In the genomic region with DNA sequence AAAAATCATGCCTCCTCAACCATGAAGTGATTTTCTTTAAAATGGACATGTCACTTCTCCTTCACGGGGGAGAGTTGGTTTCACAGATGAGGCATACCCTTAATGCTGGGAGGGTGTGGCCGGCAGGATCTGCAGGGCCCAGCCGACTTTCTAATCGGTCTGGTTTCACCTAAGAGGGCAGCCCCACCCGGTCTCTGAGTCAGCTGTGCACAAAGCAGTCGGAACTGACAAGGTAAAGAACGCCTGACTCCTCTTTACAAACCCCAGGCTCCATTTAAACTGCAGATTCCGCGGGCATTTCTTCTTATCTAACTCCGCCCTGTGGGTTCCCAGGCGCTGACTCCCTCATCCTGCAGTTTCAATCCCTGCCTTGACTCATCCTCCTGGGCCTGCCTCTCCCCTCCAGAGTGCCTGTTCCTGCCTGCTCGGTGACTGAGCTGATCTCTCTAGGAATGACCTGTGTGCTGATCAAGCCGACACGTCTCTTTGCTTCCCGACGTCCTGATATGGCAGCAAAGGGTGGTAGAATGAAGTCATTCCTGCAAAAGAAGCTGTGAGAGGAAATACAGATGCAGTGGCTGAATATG, we compare ENCODE assay signal across 9 cellular contexts.
DNase-seq lines count a peak whose midpoint lies in the region; ATAC-seq and TF ChIP-seq lines count a peak whose summit lies in the region.
"Had no signal": no experiment of that assay in that cellular context is flagged by ENCODE, and none has a peak within 500 bp of the region (broad histone marks: within the 10 kb centered on the region; RNA-seq: fewer than 3 reads in every experiment).

No MANE protein-coding gene starts in this region.

- H3K36me3 Mint-ChIP-seq in HFFc6 (ENCODE audit: low read depth) (no peaks in the 10 kb centered on the region), activated B cell treated with CpG ODN at 0.5 μM for 24 hours (ENCODE audit: low read depth) (no peaks in the 10 kb centered on the region)
- H3K36me3 Mint-ChIP-seq in activated T-cell treated with anti-CD3 and anti-CD28 coated beads, Interleukin-2, amount 50 U/mL, for 72 hours (ENCODE audit: insufficient read depth in 2 of 2), result no peaks in the 10 kb centered on the region
- H3K36me3 Mint-ChIP-seq: activated naive CD8-positive, alpha-beta T cell had no signal

- DNase-seq in AG08395 (ENCODE audit: low spot score) (peak; percentile 96), HFFc6 (peak; percentile 85), activated B cell treated with CpG ODN at 0.5 μM for 24 hours (no peak), islet precursor cell (peak; percentile 99), ureter (ENCODE audit: low spot score) (peak; percentile 49)
- no peak for DNase-seq in stimulated activated CD4-positive, alpha-beta T cell treated with anti-CD3 and anti-CD28 coated beads, Interleukin-12 subunit alpha, Interleukin-12 subunit beta, amount 100 ng/mL, for 4 hours
- DNase-seq in activated T-cell treated with anti-CD3 and anti-CD28 coated beads, Interleukin-2, amount 50 U/mL, for 72 hours, result no peak

- peak; percentile 71 for ATAC-seq in activated B cell treated with CpG ODN at 0.5 μM for 24 hours (ENCODE audit: low read depth)
- no peak for ATAC-seq in HG02885 (IDR thresholded peaks at IDR 0.05; ENCODE audit: poor library complexity, unreplicated experiment)
- no peak for ATAC-seq in activated T-cell treated with anti-CD3 and anti-CD28 coated beads, Interleukin-2, amount 50 U/mL, for 72 hours (replicated peaks in 1 of 2)

- TF ChIP-seq CTCF in HFFc6 (IDR thresholded peaks at IDR 0.05), result no peak
- no peak for TF ChIP-seq CTCF in activated B cell treated with CpG ODN at 0.5 μM for 24 hours (IDR thresholded peaks at IDR 0.05)

- H3K4me3 Mint-ChIP-seq in HFFc6, result peak overlapping the region; percentile 87
- no peak overlapping the region for H3K4me3 Mint-ChIP-seq in activated B cell treated with CpG ODN at 0.5 μM for 24 hours
- H3K4me3 Mint-ChIP-seq in activated T-cell treated with anti-CD3 and anti-CD28 coated beads, Interleukin-2, amount 50 U/mL, for 72 hours, result no peak overlapping the region
- H3K4me3 Mint-ChIP-seq: activated naive CD8-positive, alpha-beta T cell had no signal

- H3K9me3 Mint-ChIP-seq in HFFc6, result no peaks in the 10 kb centered on the region
- H3K9me3 Mint-ChIP-seq in activated B cell treated with CpG ODN at 0.5 μM for 24 hours, result no peaks in the 10 kb centered on the region
- H3K9me3 Mint-ChIP-seq in activated T-cell treated with anti-CD3 and anti-CD28 coated beads, Interleukin-2, amount 50 U/mL, for 72 hours, result no peaks in the 10 kb centered on the region

- peak overlapping the region; percentile 85 for H3K27ac Mint-ChIP-seq in HFFc6
- no peak overlapping the region for H3K27ac Mint-ChIP-seq in activated B cell treated with CpG ODN at 0.5 μM for 24 hours
- no peak overlapping the region for H3K27ac Mint-ChIP-seq in activated T-cell treated with anti-CD3 and anti-CD28 coated beads, Interleukin-2, amount 50 U/mL, for 72 hours
- H3K27ac Mint-ChIP-seq: activated naive CD8-positive, alpha-beta T cell had no signal

- POLR2A ChIA-PET in activated B cell treated with CpG ODN at 0.5 μM for 24 hours (lab: Charles Lee), result no interaction called here

- CTCF ChIA-PET in activated B cell treated with CpG ODN at 0.5 μM for 24 hours (lab: Charles Lee), result no interaction called here

- intact Hi-C loops in activated B cell treated with CpG ODN at 0.5 μM for 24 hours (cut with micrococcal nuclease), result no loop called here

- H3K4me1 Mint-ChIP-seq in HFFc6 (ENCODE audit: low read depth) (peaks cover 15% of the 10 kb centered on the region), activated B cell treated with CpG ODN at 0.5 μM for 24 hours (peaks cover 5% of the 10 kb centered on the region)
- no peaks in the 10 kb centered on the region for H3K4me1 Mint-ChIP-seq in activated T-cell treated with anti-CD3 and anti-CD28 coated beads, Interleukin-2, amount 50 U/mL, for 72 hours (ENCODE audit: low read depth)

- H3K27me3 Mint-ChIP-seq in HFFc6 (ENCODE audit: insufficient read depth) (no peaks in the 10 kb centered on the region; the same call in 1 of the 2 replicates), activated B cell treated with CpG ODN at 0.5 μM for 24 hours (no peaks in the 10 kb centered on the region)
- peaks cover 6% of the 10 kb centered on the region for H3K27me3 Mint-ChIP-seq in activated T-cell treated with anti-CD3 and anti-CD28 coated beads, Interleukin-2, amount 50 U/mL, for 72 hours (ENCODE audit: low read depth)

Comparison
In these comparisons a context has a peak if more than half of its experiments do, and no peak if none do; other contexts are left out.
1. DNase-seq: peak in AG08395 (single experiment), HFFc6 (single experiment), islet precursor cell (single experiment) and ureter (single experiment); none in activated B cell treated with CpG ODN at 0.5 μM for 24 hours (single experiment), stimulated activated CD4-positive, alpha-beta T cell treated with anti-CD3 and anti-CD28 coated beads, Interleukin-12 subunit alpha, Interleukin-12 subunit beta, amount 100 ng/mL, for 4 hours (single experiment) and activated T-cell treated with anti-CD3 and anti-CD28 coated beads, Interleukin-2, amount 50 U/mL, for 72 hours (0 of 2).